Comparison of ENCODE assay signal across 1 cellular context in the genomic region with DNA sequence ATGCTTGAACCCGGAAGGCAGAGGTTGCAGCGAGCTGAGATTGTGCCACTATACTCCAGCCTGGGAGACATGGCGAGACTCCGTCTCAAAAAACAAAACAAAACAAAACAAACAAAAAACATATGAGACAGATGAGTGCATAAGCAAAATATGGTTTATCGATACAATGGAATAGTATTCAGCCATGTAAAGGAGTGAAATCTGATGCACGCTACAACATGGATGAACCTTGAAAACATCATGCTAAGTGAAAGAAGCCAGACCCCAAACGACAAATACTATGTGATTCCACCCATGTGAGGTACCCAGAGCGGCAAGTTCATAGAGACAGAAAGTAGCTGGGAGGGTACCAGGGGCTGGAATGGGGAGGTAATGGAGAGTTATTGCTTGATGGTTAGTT.
TF ChIP-seq lines count a peak whose summit lies in the region.

No MANE protein-coding gene starts in this region.

TF ChIP-seq in HepG2, 621 proteins besides CTCF, POLR2A, EP300 and RAD21:
- TF ChIP-seq BORCS8-MEF2B (CRISPR knock-in tag; IDR thresholded peaks at IDR 0.05): no peak
- peak; percentile 99 for TF ChIP-seq ZNF260 (CRISPR knock-in tag; IDR thresholded peaks at IDR 0.05; ENCODE audit: borderline replicate concordance, low read depth)
- TF ChIP-seq RAD51 (IDR thresholded peaks at IDR 0.05; ENCODE audit: borderline replicate concordance): 0 out of 2 replicates have a peak, but pooled peaks have one; percentile 2
- 0 out of 2 replicates have a peak, but pooled peaks have one; percentile 3 for TF ChIP-seq ZNF460 (CRISPR knock-in tag; IDR thresholded peaks at IDR 0.05; ENCODE audit: borderline replicate concordance)
- peak; percentile 19 for TF ChIP-seq TEAD3 (CRISPR knock-in tag; optimal IDR thresholded peaks at IDR 0.05; ENCODE audit: borderline replicate concordance)
